26 cellular contexts compared by ENCODE assay signal in genomic region chr1:54247858-54248257, GRCh38.
"Had no signal": no experiment of that assay in that cellular context is flagged by ENCODE, and none has a peak within 500 bp of the region (broad histone marks: within the 10 kb centered on the region; RNA-seq: fewer than 3 reads in every experiment).

No MANE protein-coding gene starts in this region.

- H3K4me1 Mint-ChIP-seq: stimulated activated memory B cell treated with anti-CD40 and anti-IgM and Interleukin-4, amounts not matched to agents 10 μg/mL and 1 μg/mL and 100 μg/mL, for 72 hours had no signal

- ATAC-seq: activated CD8-positive, alpha-beta memory T cell treated with anti-CD3 and anti-CD28 coated beads, Interleukin-2, amount 10 ng/mL, durations not matched to agents 7 days and 5 days; activated CD8-positive, alpha-beta T cell treated with anti-CD3 and anti-CD28 coated beads, Interleukin-2, amount 10 ng/mL, durations not matched to agents 7 days and 5 days; sciatic nerve; stimulated activated memory B cell treated with anti-CD40 and anti-IgM and Interleukin-4, amounts not matched to agents 10 μg/mL and 1 μg/mL and 100 μg/mL, for 72 hours; stimulated activated naive CD8-positive, alpha-beta T cell treated with anti-CD3 and anti-CD28 coated beads, Interleukin-15, amount 100 ng/mL, for 72 hours had no signal

- H3K4me2 ChIP-seq: hepatocyte had no signal

- H3K4me3 Mint-ChIP-seq: activated CD8-positive, alpha-beta memory T cell treated with anti-CD3 and anti-CD28 coated beads, Interleukin-2, amount 10 ng/mL, durations not matched to agents 7 days and 5 days; activated CD8-positive, alpha-beta T cell treated with anti-CD3 and anti-CD28 coated beads, Interleukin-2, amount 10 ng/mL, durations not matched to agents 7 days and 5 days; activated naive CD8-positive, alpha-beta T cell; stimulated activated memory B cell treated with anti-CD40 and anti-IgM and Interleukin-4, amounts not matched to agents 10 μg/mL and 1 μg/mL and 100 μg/mL, for 72 hours; stimulated activated naive CD8-positive, alpha-beta T cell treated with anti-CD3 and anti-CD28 coated beads, Interleukin-15, amount 100 ng/mL, for 72 hours had no signal

- H3K27me3 Mint-ChIP-seq: activated CD8-positive, alpha-beta memory T cell treated with anti-CD3 and anti-CD28 coated beads, Interleukin-2, amount 10 ng/mL, durations not matched to agents 7 days and 5 days; activated naive CD8-positive, alpha-beta T cell; progenitor cell of endocrine pancreas; stimulated activated memory B cell treated with anti-CD40 and anti-IgM and Interleukin-4, amounts not matched to agents 10 μg/mL and 1 μg/mL and 100 μg/mL, for 72 hours; stimulated activated naive CD8-positive, alpha-beta T cell treated with anti-CD3 and anti-CD28 coated beads, Interleukin-15, amount 100 ng/mL, for 72 hours had no signal

- H3K27ac Mint-ChIP-seq: activated CD8-positive, alpha-beta T cell treated with anti-CD3 and anti-CD28 coated beads, Interleukin-2, amount 10 ng/mL, durations not matched to agents 7 days and 5 days; activated naive CD8-positive, alpha-beta T cell; progenitor cell of endocrine pancreas; stimulated activated memory B cell treated with anti-CD40 and anti-IgM and Interleukin-4, amounts not matched to agents 10 μg/mL and 1 μg/mL and 100 μg/mL, for 72 hours had no signal

- H3K27ac ChIP-seq: epithelial cell of prostate, esophagus squamous epithelium, hepatocyte, left ventricle myocardium inferior, ovary, thyroid gland had no signal

- DNase-seq: activated CD4-positive, alpha-beta T cell treated with anti-CD3 and anti-CD28 coated beads for 1 hour; activated CD8-positive, alpha-beta memory T cell treated with anti-CD3 and anti-CD28 coated beads, Interleukin-2, amount 10 ng/mL, durations not matched to agents 7 days and 5 days; activated CD8-positive, alpha-beta T cell treated with anti-CD3 and anti-CD28 coated beads, Interleukin-2, amount 10 ng/mL, durations not matched to agents 7 days and 5 days; activated effector memory CD4-positive, alpha-beta T cell treated with Interleukin-2 at 50 U/mL for 16 hours; activated naive CD4-positive, alpha-beta T cell treated with Interleukin-2 at 50 U/mL for 16 hours; amniotic stem cell; dermis blood vessel endothelial cell; effector CD4-positive, alpha-beta T cell; esophagus squamous epithelium; foreskin melanocyte; islet precursor cell; left ventricle myocardium inferior; ovary; retina; stimulated activated CD4-positive, alpha-beta T cell treated with anti-CD3 and anti-CD28 coated beads, Interleukin-12 subunit alpha, Interleukin-12 subunit beta, amount 100 ng/mL, for 4 hours; stimulated activated CD4-positive, alpha-beta T cell treated with anti-CD3 and anti-CD28 coated beads, Interleukin-4, amount 100 ng/mL, for 24 hours; stimulated activated naive CD8-positive, alpha-beta T cell treated with anti-CD3 and anti-CD28 coated beads, Interleukin-15, amount 100 ng/mL, for 72 hours; thyroid gland had no signal

- H3K4me3 ChIP-seq: esophagus squamous epithelium, hepatocyte, left ventricle myocardium inferior, lung, ovary, skin epidermis, thyroid gland had no signal

- H3K9me3 ChIP-seq: esophagus squamous epithelium, left ventricle myocardium inferior, ovary, thyroid gland had no signal

- H3K36me3 Mint-ChIP-seq: activated naive CD8-positive, alpha-beta T cell; stimulated activated memory B cell treated with anti-CD40 and anti-IgM and Interleukin-4, amounts not matched to agents 10 μg/mL and 1 μg/mL and 100 μg/mL, for 72 hours had no signal

- H3K9me3 Mint-ChIP-seq: stimulated activated memory B cell treated with anti-CD40 and anti-IgM and Interleukin-4, amounts not matched to agents 10 μg/mL and 1 μg/mL and 100 μg/mL, for 72 hours; stimulated activated naive CD8-positive, alpha-beta T cell treated with anti-CD3 and anti-CD28 coated beads, Interleukin-15, amount 100 ng/mL, for 72 hours had no signal

- H3K36me3 ChIP-seq: ovary, thyroid gland had no signal

- H2AFZ ChIP-seq: hepatocyte had no signal

- H3K27me3 ChIP-seq: esophagus squamous epithelium, hepatocyte, ovary, thyroid gland had no signal
